In genomic region chr11:35313066-35313765, GRCh38 we compare ENCODE assay signal across 11 cellular contexts.
DNase-seq lines count a peak whose midpoint lies in the region; ATAC-seq, FAIRE-seq and TF ChIP-seq lines count a peak whose summit lies in the region.
"Had no signal": no experiment of that assay in that cellular context is flagged by ENCODE, and none has a peak within 500 bp of the region (broad histone marks: within the 10 kb centered on the region; RNA-seq: fewer than 3 reads in every experiment).

No MANE protein-coding gene starts in this region.

- no peak for TF ChIP-seq CTCF in right atrium auricular region (IDR thresholded peaks at IDR 0.05)
- TF ChIP-seq CTCF in upper lobe of right lung (IDR thresholded peaks at IDR 0.05): no peak

- H3K27me3 ChIP-seq in right atrium auricular region (no peaks in the 10 kb centered on the region), upper lobe of right lung (no peaks in the 10 kb centered on the region), small intestine (ENCODE audit: control insufficient read depth in 2 of 2, insufficient read depth in 2 of 2, low read length in 2 of 2) (no peaks in the 10 kb centered on the region)
- H3K27me3 ChIP-seq: uterus had no signal

- H3K9me3 ChIP-seq in right atrium auricular region (no peaks in the 10 kb centered on the region), upper lobe of right lung (no peaks in the 10 kb centered on the region), small intestine (ENCODE audit: control insufficient read depth, low read depth) (no peaks in the 10 kb centered on the region)
- H3K9me3 ChIP-seq: uterus had no signal

- peak overlapping the region in 1 of 2 donors; percentile 20 for H3K27ac ChIP-seq in right atrium auricular region
- no peak overlapping the region for H3K27ac ChIP-seq in upper lobe of right lung
- H3K27ac ChIP-seq in small intestine (ENCODE audit: low read depth in 1 of 2, low read length in 1 of 2): peak overlapping the region in 1 of 2 donors; percentile 7
- H3K27ac ChIP-seq: GM23248, uterus had no signal

- intact Hi-C loops in left ventricle myocardium superior (cut with micrococcal nuclease): no loop called here
- intact Hi-C loops in upper lobe of right lung (cut with DNase I): no loop called here

- 73 to 80% (median 78%) methylated on average over 7 of the region's 7 CpGs for WGBS in small intestine, 3 donors

- H3K4me3 ChIP-seq in right atrium auricular region (no peak overlapping the region), upper lobe of right lung (no peak overlapping the region), small intestine (ENCODE audit: low read depth in 1 of 2, low read length in 2 of 2) (no peak overlapping the region)
- H3K4me3 ChIP-seq: GM23248, uterus had no signal

- FAIRE-seq in small intestine (lab: Jason Lieb, UNC): no peak

- no peaks in the 10 kb centered on the region for H3K36me3 ChIP-seq in right atrium auricular region
- no peaks in the 10 kb centered on the region for H3K36me3 ChIP-seq in upper lobe of right lung
- H3K36me3 ChIP-seq in small intestine (ENCODE audit: control insufficient read depth in 2 of 2, insufficient read depth in 2 of 2, low read length in 2 of 2): no peaks in the 10 kb centered on the region
- H3K36me3 ChIP-seq: uterus had no signal

- H3K4me1 ChIP-seq in right atrium auricular region (peaks cover 0 to 3% of the 10 kb centered on the region in 2 donors), upper lobe of right lung (peaks cover 6% of the 10 kb centered on the region), small intestine (ENCODE audit: control insufficient read depth in 2 of 2, insufficient read depth in 1 of 2, low read depth in 1 of 2, low read length in 1 of 2) (no peaks in the 10 kb centered on the region)
- H3K4me1 ChIP-seq: uterus had no signal

- DNase-seq in left ventricle myocardium superior (no peak), right atrium auricular region (ENCODE audit: low spot score) (no peak), NOMO-1 treated with DMSO at 0.1 percent for 48 hours (lab: John Stamatoyannopoulos, UW; ENCODE audit: unreplicated experiment) (peak; percentile 93), upper lobe of right lung (no peak), NCI-H1436 (lab: John Stamatoyannopoulos, UW) (no peak), small intestine (no peak)
- no peak for DNase-seq in stimulated activated CD4-positive, alpha-beta T cell treated with anti-CD3 and anti-CD28 coated beads, Interleukin-2, amount 100 ng/mL, for 48 hours
- DNase-seq: GM23248, NCI-H2227 treated with DMSO at 0.1 percent for 48 hours, uterus had no signal

- peak; percentile 59 for ATAC-seq in left ventricle myocardium superior
- peak; percentile 72 for ATAC-seq in HG02943 (IDR thresholded peaks at IDR 0.05; ENCODE audit: low read depth, unreplicated experiment)
- peak; percentile 82 for ATAC-seq in upper lobe of right lung
